31 cellular contexts compared by ENCODE assay signal in genomic region chr11:130553306-130553705, GRCh38.
DNase-seq lines count a peak whose midpoint lies in the region; ATAC-seq, FAIRE-seq and TF ChIP-seq lines count a peak whose summit lies in the region.
"Had no signal": no experiment of that assay in that cellular context is flagged by ENCODE, and none has a peak within 500 bp of the region (broad histone marks: within the 10 kb centered on the region; RNA-seq: fewer than 3 reads in every experiment).

No MANE protein-coding gene starts in this region.

- BruUV-seq in IMR-90 (replicated peaks; lab: Mats Ljungman, UMichigan), result no TSS peak

- H4K20me1 ChIP-seq in IMR-90 (ENCODE audit: insufficient read depth, low read length), result peaks cover 4% of the 10 kb centered on the region; the same call in 1 of the 2 replicates

- H3K14ac ChIP-seq in IMR-90 (replicated peaks; ENCODE audit: low read depth, low read length), result 0 out of 2 replicates have a peak overlapping the region, but pooled peaks have one; percentile 29

- no peak overlapping the region for H2AK5ac ChIP-seq in IMR-90 (ENCODE audit: low read depth, low read length)

- no peak overlapping the region for H3K4me2 ChIP-seq in IMR-90 (ENCODE audit: low read depth, low read length)

- H4K91ac ChIP-seq in IMR-90 (ENCODE audit: insufficient read depth, low read depth, low read length), result no peak overlapping the region

- DNase-seq in AG09309 (ENCODE audit: low read depth), result peak; percentile 34
- DNase-seq in IMR-90, result peak; percentile 39
- peak; percentile 45 for DNase-seq in myocyte (ENCODE audit: low read depth)
- no peak for DNase-seq in tibial artery
- DNase-seq in RPMI8226, result no peak
- no peak for DNase-seq in prostate gland (ENCODE audit: low spot score)
- no peak for DNase-seq in dorsolateral prefrontal cortex
- DNase-seq: activated CD4-positive, alpha-beta T cell treated with anti-CD3 and anti-CD28 coated beads, Interleukin-2, amount 10 ng/mL, durations not matched to agents 24 days and 14 days; activated effector memory CD4-positive, alpha-beta T cell treated with anti-CD3 and anti-CD28 coated beads, Interleukin-2, amount 50 U/mL, for 16 hours; activated naive CD8-positive, alpha-beta T cell treated with anti-CD3 and anti-CD28 coated beads for 36 hours; activated T-cell treated with anti-CD3 and anti-CD28 coated beads, Interleukin-2, amount 50 U/mL, for 1 hour; BE2C; CD8-positive, alpha-beta memory T cell; EL; H9; heart right ventricle; Kasumi-1; NCI-H146; NCI-H748 treated with DMSO at 0.1 percent for 48 hours; Peyer's patch; right cardiac atrium; SJCRH30; spleen; stimulated activated CD8-positive, alpha-beta memory T cell treated with anti-CD3 and anti-CD28 coated beads, Interleukin-4, amount 100 ng/mL, for 48 hours; T-cell; thyroid gland had no signal

- peak; percentile 93 for FAIRE-seq in endometrium (lab: Jason Lieb, UNC)
- FAIRE-seq: A204.1, frontal cortex, GM12891 had no signal

- H2AFZ ChIP-seq in IMR-90 (replicated peaks; ENCODE audit: low read length, poor library complexity), result no peak overlapping the region

- no peak overlapping the region for H3K9ac ChIP-seq in IMR-90 (ENCODE audit: low read depth, low read length)

- H3K27me3 ChIP-seq in IMR-90 (ENCODE audit: control insufficient read depth, insufficient read depth, low read length), result no peaks in the 10 kb centered on the region; the same call in 1 of the 2 replicates
- H3K27me3 ChIP-seq in tibial artery, result no peaks in the 10 kb centered on the region
- no peaks in the 10 kb centered on the region for H3K27me3 ChIP-seq in prostate gland (replicated peaks; ENCODE audit: insufficient read depth)
- peaks cover 0 to 47% (median 0%) of the 10 kb centered on the region in 45 donors for H3K27me3 ChIP-seq in dorsolateral prefrontal cortex
- H3K27me3 ChIP-seq: ascending aorta, BE2C, heart right ventricle, Peyer's patch, SJCRH30, spleen, thyroid gland had no signal

- TF ChIP-seq RAD21 in IMR-90 (IDR thresholded peaks at IDR 0.05; ENCODE audit: low read length), result no peak

- H3K56ac ChIP-seq in IMR-90 (ENCODE audit: extremely low read depth, insufficient read depth, low read length), result no peak overlapping the region

- H2BK5ac ChIP-seq in IMR-90 (ENCODE audit: low read depth, low read length, poor library complexity, severe bottlenecking), result no peak overlapping the region

- no peak overlapping the region for H4K8ac ChIP-seq in IMR-90 (ENCODE audit: low read depth in 2 of 2, low read length in 2 of 2)

- no peak overlapping the region for H2BK20ac ChIP-seq in IMR-90 (ENCODE audit: low read depth, low read length)

- H3K27ac ChIP-seq in IMR-90 (ENCODE audit: insufficient read depth, low read length) (no peak overlapping the region), tibial artery (no peak overlapping the region), prostate gland (no peak overlapping the region), dorsolateral prefrontal cortex (no peak overlapping the region)
- H3K27ac ChIP-seq: ascending aorta, heart right ventricle, Peyer's patch, SJCRH30, spleen, thyroid gland had no signal

- H2BK15ac ChIP-seq in IMR-90 (ENCODE audit: low read depth, low read length), result no peak overlapping the region

- peaks cover 3% of the 10 kb centered on the region; the same call in 1 of the 2 replicates for H3K9me1 ChIP-seq in IMR-90 (ENCODE audit: insufficient read depth, low read length)

- peak overlapping the region; percentile 5 for H4K5ac ChIP-seq in IMR-90 (ENCODE audit: low read depth, low read length)

- POLR2A ChIA-PET in IMR-90 (lab: Charles Lee; ENCODE audit: unreplicated experiment), result no interaction called here

- no peak for ATAC-seq in IMR-90 (ENCODE audit: low read depth)
- ATAC-seq: heart right ventricle, right cardiac atrium, T-cell had no signal

- no peak overlapping the region for H2BK120ac ChIP-seq in IMR-90 (ENCODE audit: low read depth, low read length)

- peaks cover 15% of the 10 kb centered on the region for H3K4me1 ChIP-seq in IMR-90 (ENCODE audit: control insufficient read depth, insufficient read depth, low read length)
- peaks cover 0 to 8% (median 2%) of the 10 kb centered on the region in 4 donors for H3K4me1 ChIP-seq in tibial artery
- H3K4me1 ChIP-seq in prostate gland (replicated peaks), result no peaks in the 10 kb centered on the region
- H3K4me1 ChIP-seq: ascending aorta, BE2C, Peyer's patch, SJCRH30, spleen had no signal

- TF ChIP-seq CTCF in AG09309 (IDR thresholded peaks at IDR 0.05; ENCODE audit: control insufficient read depth, insufficient read depth, low read depth, low read length, missing control alignments), result no peak
- no peak for TF ChIP-seq CTCF in IMR-90 (conservative IDR thresholded peaks at IDR 0.05; ENCODE audit: low read depth, low read length)
- no peak for TF ChIP-seq CTCF in tibial artery (IDR thresholded peaks at IDR 0.05)
- no peak for TF ChIP-seq CTCF in prostate gland (IDR thresholded peaks at IDR 0.05)
- TF ChIP-seq CTCF in dorsolateral prefrontal cortex (IDR thresholded peaks at IDR 0.05 in 54 of 56, conservative IDR thresholded peaks at IDR 0.05 in 2 of 56; ENCODE audit: low read depth in 1 of 56, partially characterized antibody in 56 of 56), result no peak

- no peaks in the 10 kb centered on the region for H3K79me1 ChIP-seq in IMR-90 (ENCODE audit: low read depth in 1 of 2, low read length in 2 of 2)

- WGBS in IMR-90 (ENCODE audit: extremely low coverage in 2 of 2, insufficient read length in 1 of 2), 2 experiments, result no CpG with 5 or more reads among the region's 1 CpG
- 58% methylated on average over 1 of the region's 1 CpG for WGBS in prostate gland

- no peak overlapping the region for H3K4ac ChIP-seq in IMR-90 (ENCODE audit: low read depth, low read length)

- intact Hi-C loops in IMR-90 (cut with micrococcal nuclease), result no loop called here
- intact Hi-C loops in tibial artery (cut with DNase I; ENCODE audit: low total_unique reads), result no loop called here
- intact Hi-C loops in prostate gland (cut with DNase I), result no loop called here
- intact Hi-C loops in dorsolateral prefrontal cortex (cut with DNase I), result no loop called here

- no peak overlapping the region for H3K23ac ChIP-seq in IMR-90 (ENCODE audit: low read depth, low read length)

- dilution Hi-C loops in IMR-90 (cut with HindIII; ENCODE audit: low sequenced_read_pairs, unreplicated experiment), result no loop called here

- no peaks in the 10 kb centered on the region for H3K36me3 ChIP-seq in IMR-90 (ENCODE audit: control insufficient read depth, insufficient read depth, low read length)
- H3K36me3 ChIP-seq in tibial artery, result no peaks in the 10 kb centered on the region
- H3K36me3 ChIP-seq in prostate gland, result no peaks in the 10 kb centered on the region
- H3K36me3 ChIP-seq: ascending aorta, BE2C, heart right ventricle, Peyer's patch, SJCRH30, spleen, thyroid gland had no signal

- CTCF ChIA-PET in IMR-90 (lab: Yijun Ruan, JAX), result no interaction called here

- in situ Hi-C loops in IMR-90 (cut with MboI; ENCODE audit: low sequenced_read_pairs), result no loop called here

- H2AK9ac ChIP-seq in IMR-90 (replicated peaks; ENCODE audit: low read depth, low read length, poor library complexity), result no peak overlapping the region

- no peak for TF ChIP-seq POLR2A in IMR-90 (IDR thresholded peaks at IDR 0.05; ENCODE audit: low read depth, low read length)
- no peak for TF ChIP-seq POLR2A in prostate gland (IDR thresholded peaks at IDR 0.05)

- H3K9me3 ChIP-seq in IMR-90 (ENCODE audit: control insufficient read depth, insufficient read depth, low read length), result no peaks in the 10 kb centered on the region
- H3K9me3 ChIP-seq in tibial artery, result no peaks in the 10 kb centered on the region
- H3K9me3 ChIP-seq in prostate gland, result no peaks in the 10 kb centered on the region
- H3K9me3 ChIP-seq: ascending aorta, BE2C, heart right ventricle, Peyer's patch, SJCRH30, spleen, thyroid gland had no signal

- no peak overlapping the region for H3K4me3 ChIP-seq in AG09309 (ENCODE audit: control insufficient read depth, low read depth, low read length)
- H3K4me3 ChIP-seq in IMR-90 (ENCODE audit: insufficient read depth, low read depth, low read length), result no peak overlapping the region
- H3K4me3 ChIP-seq in tibial artery, result no peak overlapping the region
- H3K4me3 ChIP-seq in prostate gland, result no peak overlapping the region
- H3K4me3 ChIP-seq in dorsolateral prefrontal cortex, result no peak overlapping the region
- H3K4me3 ChIP-seq: ascending aorta, heart right ventricle, Peyer's patch, SJCRH30, spleen, thyroid gland had no signal

- peak overlapping the region; percentile 63; the same call in 1 of the 2 replicates for H3K18ac ChIP-seq in IMR-90 (ENCODE audit: low read depth, low read length)

TF ChIP-seq in IMR-90, 13 proteins besides CTCF, POLR2A, EP300 and RAD21 (continues in another document):
- TF ChIP-seq BHLHE40 (IDR thresholded peaks at IDR 0.05; ENCODE audit: low read depth, low read length) (no peak), RCOR1 (IDR thresholded peaks at IDR 0.05; ENCODE audit: insufficient replicate concordance, low read length) (no peak), MAZ (IDR thresholded peaks at IDR 0.05; ENCODE audit: borderline replicate concordance, low read depth, low read length) (no peak), FOS (IDR thresholded peaks at IDR 0.05; ENCODE audit: low read depth, low read length) (no peak), NFE2L2 (IDR thresholded peaks at IDR 0.05; ENCODE audit: low read depth, low read length) (no peak), MAFK (IDR thresholded peaks at IDR 0.05; ENCODE audit: low read depth, low read length) (no peak), SMC3 (IDR thresholded peaks at IDR 0.05; ENCODE audit: low read depth, low read length) (no peak), CHD1 (IDR thresholded peaks at IDR 0.05; ENCODE audit: low read depth, low read length) (no peak), MXI1 (IDR thresholded peaks at IDR 0.05; ENCODE audit: borderline replicate concordance, low read depth, low read length) (no peak), RFX5 (IDR thresholded peaks at IDR 0.05; ENCODE audit: low read depth, low read length) (no peak), CEBPB (IDR thresholded peaks at IDR 0.05; ENCODE audit: low read depth, low read length) (no peak)
- TF ChIP-seq, protein P1, sequence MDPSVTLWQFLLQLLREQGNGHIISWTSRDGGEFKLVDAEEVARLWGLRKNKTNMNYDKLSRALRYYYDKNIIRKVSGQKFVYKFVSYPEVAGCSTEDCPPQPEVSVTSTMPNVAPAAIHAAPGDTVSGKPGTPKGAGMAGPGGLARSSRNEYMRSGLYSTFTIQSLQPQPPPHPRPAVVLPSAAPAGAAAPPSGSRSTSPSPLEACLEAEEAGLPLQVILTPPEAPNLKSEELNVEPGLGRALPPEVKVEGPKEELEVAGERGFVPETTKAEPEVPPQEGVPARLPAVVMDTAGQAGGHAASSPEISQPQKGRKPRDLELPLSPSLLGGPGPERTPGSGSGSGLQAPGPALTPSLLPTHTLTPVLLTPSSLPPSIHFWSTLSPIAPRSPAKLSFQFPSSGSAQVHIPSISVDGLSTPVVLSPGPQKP (IDR thresholded peaks at IDR 0.05; ENCODE audit: borderline replicate concordance, low read depth, low read length), result no peak

Comparison
In these comparisons a context has a peak if more than half of its experiments do, and no peak if none do; other contexts are left out.
1. DNase-seq: peak in AG09309 (single experiment), IMR-90 (single experiment) and myocyte (single experiment); none in tibial artery (0 of 2), RPMI8226 (single experiment), prostate gland (single experiment) and dorsolateral prefrontal cortex (0 of 10).